8 cellular contexts compared by ENCODE assay signal in the genomic region with DNA sequence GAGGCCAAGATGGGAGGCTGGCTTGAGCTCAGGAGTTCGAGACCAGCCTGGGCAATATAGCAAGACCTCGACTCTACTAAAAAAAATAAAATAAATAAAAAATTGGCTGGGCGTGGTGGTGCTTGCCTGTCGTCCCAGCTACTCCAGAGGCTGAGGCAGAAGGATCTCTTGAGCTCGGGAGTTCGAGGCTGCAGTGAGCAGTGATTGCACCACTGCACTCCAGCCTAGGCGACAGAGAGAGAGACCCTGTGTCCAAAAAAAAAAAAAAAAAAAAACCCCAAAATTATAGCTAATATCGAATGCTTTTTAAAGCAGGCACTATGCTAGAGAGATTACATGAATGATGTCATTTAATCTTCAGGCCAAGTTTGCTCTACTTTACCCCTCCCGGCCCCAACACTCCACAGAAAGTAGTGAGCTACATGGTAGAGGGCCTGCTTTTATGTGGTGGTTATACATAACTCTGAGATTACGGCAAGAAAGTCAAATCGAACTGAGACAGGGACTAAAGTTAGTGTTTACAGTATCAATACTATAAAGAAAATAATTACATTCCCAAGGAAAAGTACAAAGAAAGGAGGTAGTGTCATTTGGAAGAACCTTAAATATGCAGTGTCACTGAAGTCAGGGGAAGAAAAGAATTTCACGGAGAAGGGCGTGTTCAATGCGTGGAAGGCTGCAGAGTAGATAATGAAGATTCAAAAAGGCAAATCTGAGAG. TPM values are rescaled to one million over a fixed set of nuclear protein-coding genes. Genes with fewer than 3 reads are reported as not detected.
DNase-seq lines count a peak whose midpoint lies in the region; ATAC-seq and TF ChIP-seq lines count a peak whose summit lies in the region.

No MANE protein-coding gene starts in this region.

- no peaks in the 10 kb centered on the region for H3K36me3 ChIP-seq in CD8-positive, alpha-beta T cell (ENCODE audit: insufficient read depth, low read length)
- H3K36me3 ChIP-seq in neuronal stem cell (replicated peaks in 1 of 2; ENCODE audit: control insufficient read depth in 2 of 2, insufficient read depth in 2 of 2, low read length in 2 of 2) = peaks cover 0 to 29% of the 10 kb centered on the region in 2 donors

- POLR2A ChIA-PET in CD8-positive, alpha-beta T cell (lab: Charles Lee) = interaction anchor here (0.7 to 1.5 kb wide), 3 partner anchors 9 to 96 kb away, joined by 3 to 5 read pairs (median 3); a partner anchor contains a TSS

- intact Hi-C loops in CD8-positive, alpha-beta T cell (cut with DNase I, micrococcal nuclease) = loop anchor here (2.0 to 10.0 kb wide), 8 partner anchors 270 to 850 kb away; a partner anchor contains a TSS

- H3K79me1 ChIP-seq in neuronal stem cell (ENCODE audit: low read depth, low read length) = peaks cover 4% of the 10 kb centered on the region

- peak overlapping the region; percentile 93 for H3K27ac ChIP-seq in CD8-positive, alpha-beta T cell (ENCODE audit: low read depth, low read length)
- no peak overlapping the region for H3K27ac ChIP-seq in neuronal stem cell (replicated peaks; ENCODE audit: low read length)

- no peak overlapping the region for H4K8ac ChIP-seq in neuronal stem cell (ENCODE audit: low read depth, low read length)

- H3K4me1 Mint-ChIP-seq in CD8-positive, alpha-beta T cell (ENCODE audit: low read depth) = peaks cover 59% of the 10 kb centered on the region
- H3K4me1 Mint-ChIP-seq in effector memory CD8-positive, alpha-beta T cell (ENCODE audit: low read depth in 2 of 2) = peaks cover 52 to 56% of the 10 kb centered on the region in 2 donors

- H2BK12ac ChIP-seq in neuronal stem cell (ENCODE audit: low read length) = no peak overlapping the region

- no peak overlapping the region for H2AK5ac ChIP-seq in neuronal stem cell (ENCODE audit: low read depth, low read length)

- H3K18ac ChIP-seq in neuronal stem cell (ENCODE audit: low read length) = no peak overlapping the region

- CTCF ChIA-PET in CD8-positive, alpha-beta T cell (lab: Charles Lee) = interaction anchor here (1.0 to 1.6 kb wide), 2 partner anchors 9 to 300 kb away, joined by 3 read pairs; no protein-coding TSS in a partner anchor

- peak overlapping the region; percentile 96 for H3K4me3 Mint-ChIP-seq in CD8-positive, alpha-beta T cell
- H3K4me3 Mint-ChIP-seq in effector memory CD8-positive, alpha-beta T cell = peak overlapping the region; percentile 83 to 89

- no peak overlapping the region for H2BK5ac ChIP-seq in neuronal stem cell (ENCODE audit: low read length)

- no peaks in the 10 kb centered on the region for H3K9me3 ChIP-seq in CD8-positive, alpha-beta T cell (ENCODE audit: low read length)
- no peaks in the 10 kb centered on the region for H3K9me3 ChIP-seq in neuronal stem cell (replicated peaks in 1 of 2; ENCODE audit: control insufficient read depth in 2 of 2, insufficient read depth in 1 of 2, low read depth in 1 of 2, low read length in 2 of 2)

- H3K27ac Mint-ChIP-seq in CD8-positive, alpha-beta T cell = peak overlapping the region; percentile 97
- peak overlapping the region; percentile 92 to 93 for H3K27ac Mint-ChIP-seq in effector memory CD8-positive, alpha-beta T cell

- no peak overlapping the region for H4K91ac ChIP-seq in neuronal stem cell (ENCODE audit: low read depth, low read length, poor library complexity)

- H3K9ac ChIP-seq in neuronal stem cell (ENCODE audit: low read depth, low read length, poor library complexity) = peak overlapping the region; percentile 87

- H3K14ac ChIP-seq in neuronal stem cell (ENCODE audit: low read length) = no peak overlapping the region

- no peak overlapping the region for H3K23ac ChIP-seq in neuronal stem cell (ENCODE audit: low read depth, low read length, poor library complexity)

- WGBS in neuronal stem cell (ENCODE audit: extremely low coverage in 2 of 2, insufficient read length in 2 of 2, insufficient replicate concordance in 1 of 2), 2 donors = no CpG with 5 or more reads among the region's 14 CpGs

- H3K4me3 ChIP-seq in CD8-positive, alpha-beta T cell (ENCODE audit: low read depth, low read length) = peak overlapping the region; percentile 91
- peak overlapping the region; percentile 91 for H3K4me3 ChIP-seq in NB4 (ENCODE audit: low read depth, low read length)
- peak overlapping the region; percentile 66 to 99 for H3K4me3 ChIP-seq in neuronal stem cell (ENCODE audit: low read length in 2 of 2)

- H3K27me3 ChIP-seq in CD8-positive, alpha-beta T cell (ENCODE audit: insufficient read depth, low read length) = no peaks in the 10 kb centered on the region
- no peaks in the 10 kb centered on the region for H3K27me3 ChIP-seq in neuronal stem cell (ENCODE audit: control insufficient read depth in 3 of 3, insufficient read depth in 3 of 3, low read depth in 1 of 3, low read length in 3 of 3)

- peaks cover 46% of the 10 kb centered on the region for H3K36me3 Mint-ChIP-seq in CD8-positive, alpha-beta T cell
- H3K36me3 Mint-ChIP-seq in effector memory CD8-positive, alpha-beta T cell (ENCODE audit: insufficient read depth) = peaks cover 36% of the 10 kb centered on the region

- H2BK120ac ChIP-seq in neuronal stem cell (ENCODE audit: low read depth, low read length) = no peak overlapping the region

- no peak for ATAC-seq in CD8-positive, alpha-beta T cell
- no peak for ATAC-seq in effector memory CD8-positive, alpha-beta T cell (replicated peaks)
- ATAC-seq in GM21619 (IDR thresholded peaks at IDR 0.05; ENCODE audit: unreplicated experiment) = no peak
- ATAC-seq in GM18907 (IDR thresholded peaks at IDR 0.05; ENCODE audit: unreplicated experiment) = no peak

- H3K4me2 ChIP-seq in neuronal stem cell (ENCODE audit: insufficient read depth, low read length, poor library complexity, severe bottlenecking) = peak overlapping the region; percentile 98

- no peaks in the 10 kb centered on the region for H3K9me3 Mint-ChIP-seq in CD8-positive, alpha-beta T cell
- H3K9me3 Mint-ChIP-seq in effector memory CD8-positive, alpha-beta T cell = no peaks in the 10 kb centered on the region

- TF ChIP-seq CTCF in CD8-positive, alpha-beta T cell (IDR thresholded peaks at IDR 0.05) = no peak
- no peak for TF ChIP-seq CTCF in NB4 (IDR thresholded peaks at IDR 0.05; ENCODE audit: low read depth, low read length)

- DNase-seq in CD8-positive, alpha-beta T cell = no peak
- peak; percentile 8 for DNase-seq in NB4 (ENCODE audit: low read depth)
- no peak for DNase-seq in effector memory CD8-positive, alpha-beta T cell
- DNase-seq in neuronal stem cell (ENCODE audit: low spot score) = no peak
- DNase-seq in DMS153 treated with DMSO at 0.1 percent for 48 hours (lab: John Stamatoyannopoulos, UW; ENCODE audit: unreplicated experiment) = no peak
- no peak for DNase-seq in SW480 (ENCODE audit: low spot score)

- TF ChIP-seq POLR2A in NB4 (IDR thresholded peaks at IDR 0.05; ENCODE audit: extremely low read depth, insufficient read length) = no peak

- H2BK15ac ChIP-seq in neuronal stem cell (ENCODE audit: low read length) = no peak overlapping the region

- no peak overlapping the region for H3K4ac ChIP-seq in neuronal stem cell (ENCODE audit: low read length)

- H2AFZ ChIP-seq in neuronal stem cell (ENCODE audit: low read length) = peak overlapping the region; percentile 95

- H3K27me3 Mint-ChIP-seq in CD8-positive, alpha-beta T cell (ENCODE audit: low read depth) = no peaks in the 10 kb centered on the region
- no peaks in the 10 kb centered on the region for H3K27me3 Mint-ChIP-seq in effector memory CD8-positive, alpha-beta T cell

- H3K4me1 ChIP-seq in CD8-positive, alpha-beta T cell (ENCODE audit: insufficient read depth, low read length) = peaks cover 45% of the 10 kb centered on the region
- peaks cover 6 to 19% of the 10 kb centered on the region in 2 donors for H3K4me1 ChIP-seq in neuronal stem cell (ENCODE audit: control insufficient read depth in 2 of 2, insufficient read depth in 1 of 2, low read depth in 1 of 2, low read length in 2 of 2)

RNA-seq across cellular contexts. Expression of a gene that starts 1.1 kb away (rescaled TPM):
- total RNA-seq in CD8-positive, alpha-beta T cell = 100 to 1,000 TPM; 113 to 120 TPM
- 18.4 TPM for polyA plus RNA-seq in neuronal stem cell (2013, experiment 1 of 2)
- 17.2 TPM for polyA plus RNA-seq in neuronal stem cell (2013, experiment 2 of 2)
